ENCODE assay signal across 8 cellular contexts in genomic region chr9:35731415-35732184, GRCh38. TPM values are rescaled to one million over a fixed set of nuclear protein-coding genes. Genes with fewer than 3 reads are reported as not detected.
A peak's percentile ranks its signal among the peaks of the same experiment; 100 is the strongest.
DNase-seq lines count a peak whose midpoint lies in the region; ATAC-seq, FAIRE-seq and TF ChIP-seq lines count a peak whose summit lies in the region.

No MANE protein-coding gene starts in this region.

- H3K4me3 ChIP-seq in adrenal gland: peak overlapping the region; percentile 38 to 90 (median 66)

- H3K27me3 ChIP-seq in CD4-positive, alpha-beta T cell (ENCODE audit: control insufficient read depth, insufficient read depth, low read length): no peaks in the 10 kb centered on the region
- H3K27me3 ChIP-seq in adrenal gland: no peaks in the 10 kb centered on the region

- H3K9me3 ChIP-seq in CD4-positive, alpha-beta T cell (ENCODE audit: control insufficient read depth, low read length): no peaks in the 10 kb centered on the region
- H3K9me3 ChIP-seq in adrenal gland (replicated peaks in 1 of 3): no peaks in the 10 kb centered on the region

- H3K36me3 Mint-ChIP-seq in CD4-positive, alpha-beta T cell (ENCODE audit: low read depth): peaks cover 35% of the 10 kb centered on the region

- no peak for TF ChIP-seq POLR2A in adrenal gland (IDR thresholded peaks at IDR 0.05)

- 0 to 1% (median 0%) methylated on average over 16 to 47 of the region's 47 CpGs for WGBS in adrenal gland, 4 donors

- peaks cover 22% of the 10 kb centered on the region for H3K4me1 Mint-ChIP-seq in CD4-positive, alpha-beta T cell (ENCODE audit: low read depth)

- peak overlapping the region; percentile 89 for H3K27ac ChIP-seq in CD4-positive, alpha-beta T cell (ENCODE audit: low read depth, low read length)
- peak overlapping the region; percentile 83 to 99 (median 93) for H3K27ac ChIP-seq in adrenal gland

- no peak for TF ChIP-seq CTCF in CD4-positive, alpha-beta T cell (IDR thresholded peaks at IDR 0.05)
- TF ChIP-seq CTCF in adrenal gland (IDR thresholded peaks at IDR 0.05): no peak

- CTCF ChIA-PET in CD4-positive, alpha-beta T cell (lab: Charles Lee): interaction anchor here (0.8 to 5.8 kb wide), 13 partner anchors 16 to 128 kb away, joined by 3 to 40 read pairs (median 6); partner anchors contain the start of genes CCDC107, GBA2, RGP1 and RMRP

- no peak overlapping the region for H3K27ac Mint-ChIP-seq in CD4-positive, alpha-beta T cell

- no peak for ATAC-seq in CD4-positive, alpha-beta T cell (ENCODE audit: poor library complexity)
- ATAC-seq in HG02885 (IDR thresholded peaks at IDR 0.05; ENCODE audit: poor library complexity, unreplicated experiment) (peak; percentile 0), left lobe of liver (peak; percentile 14), GM18502 (IDR thresholded peaks at IDR 0.05; ENCODE audit: poor library complexity, unreplicated experiment) (no peak)

- H3K36me3 ChIP-seq in adrenal gland (replicated peaks in 1 of 2): peaks cover 0 to 24% of the 10 kb centered on the region in 2 donors

- POLR2A ChIA-PET in CD4-positive, alpha-beta T cell (lab: Charles Lee): interaction anchor here (0.9 to 3.9 kb wide), 26 partner anchors 8 to 1085 kb away, joined by 3 to 84 read pairs (median 8); partner anchors contain the start of genes ARHGEF39, CCDC107, CLTA and GALT

- H3K4me1 ChIP-seq in adrenal gland (replicated peaks in 1 of 2): peaks cover 55 to 64% of the 10 kb centered on the region in 2 donors

- DNase-seq in CD4-positive, alpha-beta T cell: peak in 1 of 10 experiments; percentile 10
- DNase-seq in adrenal gland (no peak), left lobe of liver (ENCODE audit: low spot score) (no peak), urothelium cell line (ENCODE audit: low spot score) (peak; percentile 20), occipital lobe (lab: John Stamatoyannopoulos, UW) (no peak), GM19240 (ENCODE audit: insufficient read length, low spot score) (no peak)

- intact Hi-C loops in CD4-positive, alpha-beta T cell (cut with DNase I, micrococcal nuclease): loop anchor here (1.0 to 10.0 kb wide), 13 partner anchors 17 to 1033 kb away; partner anchors contain the start of genes GBA2 (in 2 of the 2), RGP1 (in 2 of the 2), ATOSB (in 1 of the 2) and DNAJB5 (in 1 of the 2)
- intact Hi-C loops in adrenal gland (cut with DNase I): loop anchor here in 1 of 2 donors (5.0 kb wide), 1 partner anchor 69 kb away; no protein-coding TSS in a partner anchor

- FAIRE-seq in urothelium cell line (lab: Jason Lieb, UNC): no peak

- no peaks in the 10 kb centered on the region for H3K27me3 Mint-ChIP-seq in CD4-positive, alpha-beta T cell

- peak overlapping the region; percentile 90 for H3K4me3 Mint-ChIP-seq in CD4-positive, alpha-beta T cell

- no peaks in the 10 kb centered on the region for H3K9me3 Mint-ChIP-seq in CD4-positive, alpha-beta T cell

RNA-seq across cellular contexts. Expression of gene TLN1, which starts 0.4 kb away (rescaled TPM):
- total RNA-seq in CD4-positive, alpha-beta T cell: 100 to 1,000 TPM; 149 to 151 TPM
- 100 to 1,000 TPM; 269 to 565 (median 372) TPM for total RNA-seq in adrenal gland
- polyA plus RNA-seq in adrenal gland: 100 to 1,000 TPM; 165 to 232 (median 178) TPM
- 107 TPM for total RNA-seq in left lobe of liver
- total RNA-seq in occipital lobe: 17.8 TPM

RNA-seq across cellular contexts. Expression of gene CREB3, which starts 0.9 kb away (rescaled TPM):
- 10 to 100 TPM; 13.7 to 15.4 TPM for total RNA-seq in CD4-positive, alpha-beta T cell
- total RNA-seq in adrenal gland: 100 to 1,000 TPM in 1 of 8 donors, 10 to 100 TPM in 7; 47.0 to 142 (median 59.0) TPM
- 100 to 1,000 TPM in 1 of 3 donors, 10 to 100 TPM in 2; 47.6 to 113 (median 52.0) TPM for polyA plus RNA-seq in adrenal gland
- 13.9 TPM for total RNA-seq in left lobe of liver
- total RNA-seq in occipital lobe: 22.9 TPM

RNA-seq across cellular contexts. Expression of gene GBA2, which starts 17.4 kb away (rescaled TPM):
- total RNA-seq in CD4-positive, alpha-beta T cell: 10 to 100 TPM; 17.3 to 18.6 TPM
- 10 to 100 TPM; 28.5 to 74.5 (median 52.6) TPM for total RNA-seq in adrenal gland
- polyA plus RNA-seq in adrenal gland: 10 to 100 TPM; 42.4 to 84.8 (median 79.0) TPM
- total RNA-seq in left lobe of liver: 44.0 TPM
- total RNA-seq in occipital lobe: 45.2 TPM

RNA-seq across cellular contexts. Expression of gene RGP1, which starts 17.5 kb away (rescaled TPM):
- total RNA-seq in CD4-positive, alpha-beta T cell: 10 to 100 TPM; 12.6 to 13.1 TPM
- total RNA-seq in adrenal gland: 10 to 100 TPM; 17.1 to 41.2 (median 28.9) TPM
- 10 to 100 TPM in 2 of 3 donors, 1 to 10 TPM in 1; 6.4 to 24.7 (median 13.5) TPM for polyA plus RNA-seq in adrenal gland
- 14.5 TPM for total RNA-seq in left lobe of liver
- total RNA-seq in occipital lobe: 12.3 TPM

RNA-seq across cellular contexts. Expression of gene MSMP, which starts 22.5 kb away (rescaled TPM):
- total RNA-seq in CD4-positive, alpha-beta T cell: not detected
- total RNA-seq in adrenal gland (1 to 10 TPM in 2 of 8 donors, not detected in 6; 1.1 to 2.0 TPM), left lobe of liver (1.5 TPM), occipital lobe (not detected)
- polyA plus RNA-seq in adrenal gland: 1 to 10 TPM in 1 of 3 donors, under 1 TPM in 1, not detected in 1; 0.56 to 1.3 TPM

Comparison
In these comparisons a context has a peak if more than half of its experiments do, and no peak if none do; other contexts are left out.
1. ATAC-seq: peak in HG02885 (single experiment) and left lobe of liver (single experiment); none in CD4-positive, alpha-beta T cell (single experiment) and GM18502 (single experiment).